In genomic region chr5:93107141-93107540, GRCh38 we compare ENCODE assay signal across 20 cellular contexts.
DNase-seq lines count a peak whose midpoint lies in the region; ATAC-seq, FAIRE-seq and TF ChIP-seq lines count a peak whose summit lies in the region.
"Had no signal": no experiment of that assay in that cellular context is flagged by ENCODE, and none has a peak within 500 bp of the region (broad histone marks: within the 10 kb centered on the region; RNA-seq: fewer than 3 reads in every experiment).

No MANE protein-coding gene starts in this region.

- H3K27ac ChIP-seq in neuronal stem cell (replicated peaks; ENCODE audit: low read length) (no peak overlapping the region), HepG2 (ENCODE audit: extremely low read length, insufficient read depth, low read length) (no peak overlapping the region)
- H3K27ac ChIP-seq: BLaER1 treated with 17β-estradiol and CSF1 and Interleukin-3, amounts not matched to agents 10 nM and 100 nM; SJCRH30 had no signal

- H3K27me3 ChIP-seq in neuronal stem cell (ENCODE audit: control insufficient read depth in 3 of 3, insufficient read depth in 3 of 3, low read depth in 1 of 3, low read length in 3 of 3), result no peaks in the 10 kb centered on the region
- no peaks in the 10 kb centered on the region; a peak in 1 of 5 replicates for H3K27me3 ChIP-seq in HepG2 (ENCODE audit: control insufficient read depth in 1 of 2, insufficient read depth in 2 of 2, low read length in 2 of 2)
- H3K27me3 ChIP-seq: BLaER1 treated with 17β-estradiol and CSF1 and Interleukin-3, amounts not matched to agents 10 nM and 100 nM; SJCRH30 had no signal

- H3K79me1 ChIP-seq in neuronal stem cell (ENCODE audit: low read depth, low read length), result no peaks in the 10 kb centered on the region

- TF ChIP-seq POLR2A in HepG2 (IDR thresholded peaks at IDR 0.05; ENCODE audit: insufficient read depth in 1 of 2, low read depth in 2 of 2, low read length in 2 of 2), result no peak

- no peak overlapping the region for H2BK5ac ChIP-seq in neuronal stem cell (ENCODE audit: low read length)

- H2BK120ac ChIP-seq in neuronal stem cell (ENCODE audit: low read depth, low read length), result no peak overlapping the region

- CTCF ChIA-PET in HepG2 (lab: Yijun Ruan, JAX; ENCODE audit: low intra/inter-chr PET ratio, low total read pairs), result no interaction called here

- H3K79me2 ChIP-seq in HepG2 (ENCODE audit: insufficient read depth, low read length), result no peaks in the 10 kb centered on the region

- POLR2A ChIA-PET in HepG2 (lab: Yijun Ruan, JAX), result no interaction called here

- no peak for ATAC-seq in GM21423 (IDR thresholded peaks at IDR 0.05; ENCODE audit: unreplicated experiment)
- no peak for ATAC-seq in HepG2
- ATAC-seq in GM19455 (IDR thresholded peaks at IDR 0.05; ENCODE audit: unreplicated experiment), result no peak
- ATAC-seq: CD8-positive, alpha-beta T cell; GM12878 had no signal

- H3K4me3 ChIP-seq in fibroblast of villous mesenchyme (ENCODE audit: low read depth, low read length) (no peak overlapping the region), neuronal stem cell (ENCODE audit: low read length in 2 of 2) (no peak overlapping the region), HepG2 (replicated peaks in 1 of 3; ENCODE audit: insufficient read depth in 1 of 3, low read depth in 2 of 3, low read length in 3 of 3) (no peak overlapping the region)
- H3K4me3 ChIP-seq: BLaER1 treated with 17β-estradiol and CSF1 and Interleukin-3, amounts not matched to agents 10 nM and 100 nM; GM12878; SJCRH30 had no signal

- no peak for FAIRE-seq in HepG2 (lab: Jason Lieb, UNC)
- FAIRE-seq: GM12878, GM19239 had no signal

- H3K36me3 ChIP-seq in neuronal stem cell (replicated peaks in 1 of 2; ENCODE audit: control insufficient read depth in 2 of 2, insufficient read depth in 2 of 2, low read length in 2 of 2) (no peaks in the 10 kb centered on the region), HepG2 (replicated peaks in 1 of 2; ENCODE audit: control insufficient read depth in 1 of 2, insufficient read depth in 2 of 2, low read length in 2 of 2) (no peaks in the 10 kb centered on the region)
- H3K36me3 ChIP-seq: BLaER1 treated with 17β-estradiol and CSF1 and Interleukin-3, amounts not matched to agents 10 nM and 100 nM; SJCRH30 had no signal

- H4K8ac ChIP-seq in neuronal stem cell (ENCODE audit: low read depth, low read length), result no peak overlapping the region

- H4K20me1 ChIP-seq in HepG2 (ENCODE audit: insufficient read depth, low read length), result no peaks in the 10 kb centered on the region
- H4K20me1 ChIP-seq: BLaER1 treated with 17β-estradiol and CSF1 and Interleukin-3, amounts not matched to agents 10 nM and 100 nM had no signal

- H3K4me1 ChIP-seq in neuronal stem cell (ENCODE audit: control insufficient read depth in 2 of 2, insufficient read depth in 1 of 2, low read depth in 1 of 2, low read length in 2 of 2), result peaks cover 0 to 3% of the 10 kb centered on the region in 2 donors
- peaks cover 12% of the 10 kb centered on the region; the same call in 1 of the 2 replicates for H3K4me1 ChIP-seq in HepG2 (ENCODE audit: insufficient read depth, low read length)
- H3K4me1 ChIP-seq: BLaER1 treated with 17β-estradiol and CSF1 and Interleukin-3, amounts not matched to agents 10 nM and 100 nM; SJCRH30 had no signal

- intact Hi-C loops in HepG2 (cut with micrococcal nuclease; ENCODE audit: unreplicated experiment), result no loop called here

- no peak overlapping the region for H3K18ac ChIP-seq in neuronal stem cell (ENCODE audit: low read length)

- H3K9me3 ChIP-seq in neuronal stem cell (replicated peaks in 1 of 2; ENCODE audit: control insufficient read depth in 2 of 2, insufficient read depth in 1 of 2, low read depth in 1 of 2, low read length in 2 of 2) (no peaks in the 10 kb centered on the region), HepG2 (ENCODE audit: low read length) (no peaks in the 10 kb centered on the region)
- H3K9me3 ChIP-seq: BLaER1 treated with 17β-estradiol and CSF1 and Interleukin-3, amounts not matched to agents 10 nM and 100 nM; SJCRH30 had no signal

- DNase-seq in H4 (ENCODE audit: low spot score) (peak; percentile 10), NCI-H748 (lab: John Stamatoyannopoulos, UW; ENCODE audit: unreplicated experiment) (peak; percentile 53), fibroblast of villous mesenchyme (ENCODE audit: low read depth) (peak; percentile 92), neuronal stem cell (ENCODE audit: low spot score) (no peak), GF-D8 (lab: John Stamatoyannopoulos, UW) (no peak), HepG2 (ENCODE audit: low spot score) (no peak)
- DNase-seq: Calu3; CD8-positive, alpha-beta T cell; GOT3; KG1; NCI-H1105 treated with DMSO at 0.1 percent for 48 hours; NCI-H2029; NCI-H345; SJCRH30; SW 1271 had no signal

- no peak overlapping the region for H2AK5ac ChIP-seq in neuronal stem cell (ENCODE audit: low read depth, low read length)

- peak overlapping the region; percentile 42 for H2AFZ ChIP-seq in neuronal stem cell (ENCODE audit: low read length)
- H2AFZ ChIP-seq in HepG2 (ENCODE audit: low read length), result no peak overlapping the region

- no peak for TF ChIP-seq RAD21 in HepG2 (CRISPR knock-in tag; IDR thresholded peaks at IDR 0.05)

- H3K4ac ChIP-seq in neuronal stem cell (ENCODE audit: low read length), result no peak overlapping the region

- TF ChIP-seq CTCF in fibroblast of villous mesenchyme (IDR thresholded peaks at IDR 0.05; ENCODE audit: insufficient read depth, low read depth, low read length) (no peak), HepG2 (CRISPR knock-in tag; IDR thresholded peaks at IDR 0.05) (no peak)

- TF ChIP-seq EP300 in HepG2 (IDR thresholded peaks at IDR 0.05; ENCODE audit: low read depth in 2 of 2, low read length in 2 of 2), result no peak
- TF ChIP-seq EP300 in HepG2 (CRISPR knock-in tag; IDR thresholded peaks at IDR 0.05; ENCODE audit: borderline replicate concordance), result no peak

- WGBS in neuronal stem cell (ENCODE audit: extremely low coverage in 2 of 2, insufficient read length in 2 of 2, insufficient replicate concordance in 1 of 2), 2 donors, result no CpG with 5 or more reads among the region's 1 CpG
- WGBS in HepG2 (ENCODE audit: low lambda C conversion rate), result 60% methylated on average over 1 of the region's 1 CpG

- H2BK15ac ChIP-seq in neuronal stem cell (ENCODE audit: low read length), result no peak overlapping the region

- H3K4me2 ChIP-seq in neuronal stem cell (ENCODE audit: insufficient read depth, low read length, poor library complexity, severe bottlenecking), result no peak overlapping the region
- no peak overlapping the region for H3K4me2 ChIP-seq in HepG2 (ENCODE audit: low read depth, low read length)
- H3K4me2 ChIP-seq: BLaER1 treated with 17β-estradiol and CSF1 and Interleukin-3, amounts not matched to agents 10 nM and 100 nM had no signal

- BruUV-seq in HepG2 (replicated peaks; lab: Mats Ljungman, UMichigan), result no TSS peak

- no peak overlapping the region for H3K23ac ChIP-seq in neuronal stem cell (ENCODE audit: low read depth, low read length, poor library complexity)

- H2BK12ac ChIP-seq in neuronal stem cell (ENCODE audit: low read length), result no peak overlapping the region

- in situ Hi-C loops in HepG2 (cut with HindIII; ENCODE audit: extremely low pct_ligation_motif_present, low pct_unique_long_range_greater_than_20kb), result no loop called here

- no peak overlapping the region for H3K14ac ChIP-seq in neuronal stem cell (ENCODE audit: low read length)

- H3K9ac ChIP-seq in neuronal stem cell (ENCODE audit: low read depth, low read length, poor library complexity) (no peak overlapping the region), HepG2 (ENCODE audit: insufficient read depth, low read depth, low read length) (no peak overlapping the region)
- H3K9ac ChIP-seq: BLaER1 treated with 17β-estradiol and CSF1 and Interleukin-3, amounts not matched to agents 10 nM and 100 nM had no signal

- H4K91ac ChIP-seq in neuronal stem cell (ENCODE audit: low read depth, low read length, poor library complexity), result no peak overlapping the region

TF ChIP-seq in HepG2, 621 proteins besides CTCF, POLR2A, EP300 and RAD21:
- TF ChIP-seq HOXA7 (CRISPR knock-in tag; IDR thresholded peaks at IDR 0.05) (no peak), ZNF766 (CRISPR knock-in tag; IDR thresholded peaks at IDR 0.05; ENCODE audit: borderline replicate concordance) (no peak), SMARCC2 (IDR thresholded peaks at IDR 0.05) (no peak), ZNF629 (CRISPR knock-in tag; conservative IDR thresholded peaks at IDR 0.05) (no peak), ZNF580 (CRISPR knock-in tag; IDR thresholded peaks at IDR 0.05; ENCODE audit: borderline replicate concordance, low read depth) (no peak)
TF ChIP-seq in HepG2: peak in this region for 0.

Comparison
In these comparisons a context has a peak if more than half of its experiments do, and no peak if none do; other contexts are left out.
1. DNase-seq: peak in H4 (single experiment), NCI-H748 (single experiment) and fibroblast of villous mesenchyme (single experiment); none in neuronal stem cell (single experiment), GF-D8 (single experiment) and HepG2 (single experiment).